Comparison of ENCODE assay signal across 21 cellular contexts in genomic region chr17:65205655-65206054, GRCh38.
A peak's percentile ranks its signal among the peaks of the same experiment; 100 is the strongest.
DNase-seq lines count a peak whose midpoint lies in the region; ATAC-seq, FAIRE-seq and TF ChIP-seq lines count a peak whose summit lies in the region.
"Had no signal": no experiment of that assay in that cellular context is flagged by ENCODE, and none has a peak within 500 bp of the region (broad histone marks: within the 10 kb centered on the region; RNA-seq: fewer than 3 reads in every experiment).

No MANE protein-coding gene starts in this region.

- H3K27ac ChIP-seq in pancreas, result no peak overlapping the region
- H3K27ac ChIP-seq: GM23248 had no signal

- no peak overlapping the region for H3K4me3 ChIP-seq in pancreas
- H3K4me3 ChIP-seq: GM23248, HAP-1 had no signal

- intact Hi-C loops in pancreas (cut with DNase I), result no loop called here

- ATAC-seq in pancreas, result no peak

- no peak for DNase-seq in RCC 7860 (ENCODE audit: low spot score)
- no peak for DNase-seq in pancreas
- DNase-seq in NCI-H446 treated with DMSO at 0.1 percent for 48 hours (lab: John Stamatoyannopoulos, UW), result no peak
- DNase-seq in T1000 (lab: John Stamatoyannopoulos, UW), result no peak
- DNase-seq in GF-D8 (lab: John Stamatoyannopoulos, UW), result no peak
- DNase-seq in RKO (ENCODE audit: low spot score), result no peak
- DNase-seq: 8988T; BE2C; C1 segment of cervical spinal cord; Caco-2; CD4-positive, alpha-beta T cell; GDM1; GM23248; HFFc6; IMR-90; KBM-7 had no signal

- no peaks in the 10 kb centered on the region for H3K36me3 ChIP-seq in pancreas
- H3K36me3 ChIP-seq: BE2C, HAP-1 had no signal

- peak; percentile 87 for FAIRE-seq in G401.6 (lab: Jason Lieb, UNC)
- FAIRE-seq in RCC 7860 (lab: Jason Lieb, UNC), result peak; percentile 68
- FAIRE-seq in endometrium (lab: Jason Lieb, UNC), result peak; percentile 67
- peak; percentile 95 for FAIRE-seq in pancreas (lab: Jason Lieb, UNC)
- FAIRE-seq: D721Med, GM19239 had no signal

- no peak for TF ChIP-seq CTCF in pancreas (IDR thresholded peaks at IDR 0.05)

- H3K9me3 ChIP-seq in pancreas, result no peaks in the 10 kb centered on the region
- H3K9me3 ChIP-seq: BE2C, Caco-2, HAP-1 had no signal

- no peaks in the 10 kb centered on the region for H3K27me3 ChIP-seq in pancreas
- H3K27me3 ChIP-seq: BE2C had no signal

- no peaks in the 10 kb centered on the region for H3K4me1 ChIP-seq in pancreas
- H3K4me1 ChIP-seq: BE2C, Caco-2, HAP-1 had no signal
